ENCODE assay signal across 8 cellular contexts in the genomic region with DNA sequence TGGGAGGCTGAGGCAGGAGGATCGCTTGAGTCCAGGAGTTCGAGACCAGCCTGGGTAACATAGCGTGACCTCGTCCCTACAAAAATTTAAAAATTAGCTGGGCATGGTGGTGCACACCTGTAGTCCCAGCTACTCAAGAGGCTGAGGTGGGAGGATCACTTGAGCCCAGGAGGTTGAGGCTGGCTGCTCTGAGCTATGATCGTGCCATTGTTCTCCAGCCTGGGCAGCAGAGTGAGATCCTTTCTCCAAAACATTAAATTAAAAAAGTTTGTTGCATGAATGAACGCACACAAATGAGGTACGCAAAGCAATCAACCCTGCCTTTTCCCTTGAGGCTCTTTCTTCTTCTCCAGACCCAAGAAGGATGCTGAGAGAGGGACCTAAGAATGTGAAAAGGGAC. TPM values are rescaled to one million over a fixed set of nuclear protein-coding genes. Genes with fewer than 3 reads are reported as not detected.
DNase-seq lines count a peak whose midpoint lies in the region; ATAC-seq and TF ChIP-seq lines count a peak whose summit lies in the region.
"Not testable (repeated sequence)": the region's sequence is repeated elsewhere in the genome, so short reads cannot be mapped to it uniquely, and the experiment has no call there.

No MANE protein-coding gene starts in this region.

- H3K27ac Mint-ChIP-seq in activated naive CD4-positive, alpha-beta T cell treated with anti-CD3 and anti-CD28 coated beads, Interleukin-2, amount 50 U/mL, for 24 hours = peak overlapping the region; percentile 30
- H3K27ac Mint-ChIP-seq in osteocyte (ENCODE audit: unreplicated experiment) = peak overlapping the region; percentile 91

- intact Hi-C loops in heart right ventricle (cut with DNase I) = loop anchor here in 1 of 10 donors (5.0 kb wide), 1 partner anchor 108 kb away; no protein-coding TSS in a partner anchor
- intact Hi-C loops in vagina (cut with DNase I) = not testable (repeated sequence)

- not testable (repeated sequence) for ATAC-seq in heart right ventricle

- H3K27ac ChIP-seq in VCaP = peak overlapping the region; percentile 82
- H3K27ac ChIP-seq in coronary artery = peak overlapping the region; percentile 37 to 98
- H3K27ac ChIP-seq in heart right ventricle = peak overlapping the region in 8 of 10 donors; percentile 81 to 96 (median 91)
- H3K27ac ChIP-seq in muscle layer of colon (ENCODE audit: low read depth, low read length) = peak overlapping the region; percentile 61
- H3K27ac ChIP-seq in smooth muscle cell (ENCODE audit: low read depth) = peak overlapping the region; percentile 50
- H3K27ac ChIP-seq in vagina = peak overlapping the region; percentile 96

- DNase-seq in coronary artery (ENCODE audit: low spot score); heart right ventricle; osteocyte (ENCODE audit: extremely low spot score, unreplicated experiment); smooth muscle cell (lab: John Stamatoyannopoulos, UW; ENCODE audit: unreplicated experiment); vagina (ENCODE audit: extremely low spot score in 2 of 2): not testable (repeated sequence)

- not testable (repeated sequence) for H3K36me3 Mint-ChIP-seq in activated naive CD4-positive, alpha-beta T cell treated with anti-CD3 and anti-CD28 coated beads, Interleukin-2, amount 50 U/mL, for 24 hours
- peaks cover 23% of the 10 kb centered on the region for H3K36me3 Mint-ChIP-seq in osteocyte (ENCODE audit: unreplicated experiment)

- not testable (repeated sequence) for TF ChIP-seq POLR2A in vagina (IDR thresholded peaks at IDR 0.05)

- H3K27me3 Mint-ChIP-seq in activated naive CD4-positive, alpha-beta T cell treated with anti-CD3 and anti-CD28 coated beads, Interleukin-2, amount 50 U/mL, for 24 hours; osteocyte (ENCODE audit: unreplicated experiment): not testable (repeated sequence)

- WGBS in heart right ventricle, 2 donors = 97 to 98% methylated on average over 7 of the region's 7 CpGs
- 98% methylated on average over 7 of the region's 7 CpGs for WGBS in smooth muscle cell (ENCODE audit: low lambda C conversion rate)

- TF ChIP-seq CTCF in VCaP (conservative IDR thresholded peaks at IDR 0.05); coronary artery (IDR thresholded peaks at IDR 0.05); heart right ventricle (IDR thresholded peaks at IDR 0.05); osteocyte (IDR thresholded peaks at IDR 0.05); smooth muscle cell (IDR thresholded peaks at IDR 0.05; ENCODE audit: borderline replicate concordance, insufficient read depth, poor library complexity, severe bottlenecking); vagina (IDR thresholded peaks at IDR 0.05): not testable (repeated sequence)

- H3K4me3 ChIP-seq in coronary artery; heart right ventricle; muscle layer of colon (ENCODE audit: low read depth in 1 of 2, low read length in 2 of 2); smooth muscle cell; vagina: not testable (repeated sequence)

- H3F3A ChIP-seq in smooth muscle cell (ENCODE audit: low read depth) = peaks cover 19% of the 10 kb centered on the region

- H3K9me3 ChIP-seq in heart right ventricle; muscle layer of colon (ENCODE audit: low read length); smooth muscle cell (replicated peaks; ENCODE audit: low read depth); vagina: not testable (repeated sequence)

- not testable (repeated sequence) for H3K9me3 Mint-ChIP-seq in activated naive CD4-positive, alpha-beta T cell treated with anti-CD3 and anti-CD28 coated beads, Interleukin-2, amount 50 U/mL, for 24 hours; osteocyte (ENCODE audit: unreplicated experiment)

- H4K20me1 ChIP-seq in smooth muscle cell (ENCODE audit: low read depth) = peaks cover 52% of the 10 kb centered on the region

- peaks cover 29% of the 10 kb centered on the region for H3K79me2 ChIP-seq in smooth muscle cell (ENCODE audit: low read depth)

- H3K4me2 ChIP-seq in smooth muscle cell = not testable (repeated sequence)

- not testable (repeated sequence) for H3K9ac ChIP-seq in muscle layer of colon (ENCODE audit: low read length); smooth muscle cell (ENCODE audit: low read depth)

- not testable (repeated sequence) for H2AFZ ChIP-seq in smooth muscle cell (ENCODE audit: low read depth)

- H3K27me3 ChIP-seq in heart right ventricle; muscle layer of colon (ENCODE audit: control insufficient read depth in 1 of 2, insufficient read depth in 2 of 2, low read length in 2 of 2); smooth muscle cell (ENCODE audit: low read depth); vagina: not testable (repeated sequence)

- H3K4me3 Mint-ChIP-seq in activated naive CD4-positive, alpha-beta T cell treated with anti-CD3 and anti-CD28 coated beads, Interleukin-2, amount 50 U/mL, for 24 hours; osteocyte (ENCODE audit: unreplicated experiment): not testable (repeated sequence)

- peaks cover 22% of the 10 kb centered on the region for H3K4me1 Mint-ChIP-seq in activated naive CD4-positive, alpha-beta T cell treated with anti-CD3 and anti-CD28 coated beads, Interleukin-2, amount 50 U/mL, for 24 hours
- H3K4me1 Mint-ChIP-seq in osteocyte (ENCODE audit: unreplicated experiment) = peaks cover 44% of the 10 kb centered on the region

- H3K36me3 ChIP-seq in heart right ventricle (peaks cover 0 to 68% (median 55%) of the 10 kb centered on the region in 9 donors), muscle layer of colon (ENCODE audit: insufficient read depth, low read length) (peaks cover 27% of the 10 kb centered on the region), vagina (peaks cover 0 to 41% of the 10 kb centered on the region in 2 donors)
- not testable (repeated sequence) for H3K36me3 ChIP-seq in smooth muscle cell (ENCODE audit: low read depth)

- H3K4me1 ChIP-seq in heart right ventricle (peaks cover 33 to 55% (median 45%) of the 10 kb centered on the region in 9 donors), muscle layer of colon (ENCODE audit: insufficient read depth, low read length) (peaks cover 46% of the 10 kb centered on the region), smooth muscle cell (ENCODE audit: low read depth) (peaks cover 18% of the 10 kb centered on the region), vagina (peaks cover 54% of the 10 kb centered on the region)

RNA-seq across cellular contexts. Expression of a gene that starts 50.1 kb away (rescaled TPM):
- total RNA-seq in heart right ventricle = 10 to 100 TPM; 32.2 to 53.1 (median 42.9) TPM
- polyA plus RNA-seq in heart right ventricle = 10 to 100 TPM; 17.0 to 33.7 TPM
- 118 and 124 TPM in 2 replicates for total RNA-seq in osteocyte
- total RNA-seq in smooth muscle cell = 8.4 and 12.2 TPM in 2 replicates
- 12.2 and 15.6 TPM in 2 replicates for polyA plus RNA-seq in smooth muscle cell
- total RNA-seq in vagina = 62.4 TPM
